8 cellular contexts compared by ENCODE assay signal in genomic region chr15:69760890-69761568, GRCh38.
DNase-seq lines count a peak whose midpoint lies in the region; ATAC-seq and TF ChIP-seq lines count a peak whose summit lies in the region.

No MANE protein-coding gene starts in this region.

- H3K27me3 ChIP-seq in right atrium auricular region: no peaks in the 10 kb centered on the region

- peak overlapping the region; percentile 27 to 42 for H3K27ac ChIP-seq in right atrium auricular region

- no peaks in the 10 kb centered on the region for H3K9me3 ChIP-seq in right atrium auricular region

- peak; percentile 96 for DNase-seq in GM04504 (ENCODE audit: low read depth)
- peak; percentile 95 for DNase-seq in SKM-1 (lab: John Stamatoyannopoulos, UW; ENCODE audit: unreplicated experiment)
- peak; percentile 84 for DNase-seq in activated naive CD4-positive, alpha-beta T cell treated with anti-CD3 and anti-CD28 coated beads, Interleukin-2, amount 50 U/mL, for 16 hours
- DNase-seq in right atrium auricular region (ENCODE audit: low spot score): peak; percentile 91
- peak; percentile 73 to 84 for DNase-seq in stimulated activated CD4-positive, alpha-beta T cell treated with anti-CD3 and anti-CD28 coated beads, Interleukin-2, amount 100 ng/mL, for 24 hours
- no peak for DNase-seq in HuH-7.5 (ENCODE audit: low spot score)

- H3K36me3 ChIP-seq in right atrium auricular region: no peaks in the 10 kb centered on the region

- ATAC-seq in HG03135 (IDR thresholded peaks at IDR 0.05; ENCODE audit: unreplicated experiment) (peak; percentile 48), GM21717 (IDR thresholded peaks at IDR 0.05; ENCODE audit: unreplicated experiment) (no peak)

- TF ChIP-seq CTCF in right atrium auricular region (IDR thresholded peaks at IDR 0.05): no peak

- H3K4me1 ChIP-seq in right atrium auricular region: peaks cover 0 to 4% of the 10 kb centered on the region in 2 donors

- no peak overlapping the region for H3K4me3 ChIP-seq in right atrium auricular region
